Comparison of ENCODE assay signal across 14 cellular contexts in genomic region chr4:137200322-137200721, GRCh38.
"Had no signal": no experiment of that assay in that cellular context is flagged by ENCODE, and none has a peak within 500 bp of the region (broad histone marks: within the 10 kb centered on the region; RNA-seq: fewer than 3 reads in every experiment).

No MANE protein-coding gene starts in this region.

- DNase-seq: activated CD4-positive, alpha-beta T cell treated with anti-CD3 and anti-CD28 coated beads for 4 hours; activated CD8-positive, alpha-beta T cell treated with anti-CD3 and anti-CD28 coated beads for 36 hours; activated effector memory CD4-positive, alpha-beta T cell treated with anti-CD3 and anti-CD28 coated beads, Interleukin-2, amount 50 U/mL, for 16 hours; activated T-cell treated with anti-CD3 and anti-CD28 coated beads, Interleukin-2, amount 50 U/mL, for 4 hours; adrenal gland; dorsolateral prefrontal cortex; left cardiac atrium; midbrain; pancreas; stimulated activated CD4-positive, alpha-beta T cell treated with anti-CD3 and anti-CD28 coated beads, Interleukin-12 subunit alpha, Interleukin-12 subunit beta, amount 100 ng/mL, for 4 hours had no signal

- H3K36me3 Mint-ChIP-seq: activated naive CD4-positive, alpha-beta T cell treated with anti-CD3 and anti-CD28 coated beads, Interleukin-2, amount 50 U/mL, for 24 hours; stimulated activated effector memory CD8-positive, alpha-beta T cell treated with anti-CD3 and anti-CD28 coated beads, Interleukin-12 subunit alpha, Interleukin-12 subunit beta, amount 100 ng/mL, for 72 hours had no signal

- H3K27me3 ChIP-seq: adrenal gland, dorsolateral prefrontal cortex, gastroesophageal sphincter, pancreas had no signal

- H3K36me3 ChIP-seq: adrenal gland, gastroesophageal sphincter, pancreas had no signal

- H3K27me3 Mint-ChIP-seq: activated CD8-positive, alpha-beta T cell treated with anti-CD3 and anti-CD28 coated beads for 36 hours; activated naive CD4-positive, alpha-beta T cell treated with anti-CD3 and anti-CD28 coated beads, Interleukin-2, amount 50 U/mL, for 24 hours had no signal

- H3K4me1 ChIP-seq: adrenal gland, gastroesophageal sphincter, pancreas had no signal

- H3K4me3 Mint-ChIP-seq: activated CD8-positive, alpha-beta T cell treated with anti-CD3 and anti-CD28 coated beads for 36 hours; activated naive CD4-positive, alpha-beta T cell treated with anti-CD3 and anti-CD28 coated beads, Interleukin-2, amount 50 U/mL, for 24 hours; activated T-cell treated with anti-CD3 and anti-CD28 coated beads, Interleukin-2, amount 50 U/mL, for 4 hours; stimulated activated effector memory CD8-positive, alpha-beta T cell treated with anti-CD3 and anti-CD28 coated beads, Interleukin-12 subunit alpha, Interleukin-12 subunit beta, amount 100 ng/mL, for 72 hours had no signal

- H3K27ac ChIP-seq: adrenal gland, dorsolateral prefrontal cortex, gastroesophageal sphincter, pancreas had no signal

- H3K4me1 Mint-ChIP-seq: activated naive CD4-positive, alpha-beta T cell treated with anti-CD3 and anti-CD28 coated beads, Interleukin-2, amount 50 U/mL, for 24 hours; stimulated activated effector memory CD8-positive, alpha-beta T cell treated with anti-CD3 and anti-CD28 coated beads, Interleukin-12 subunit alpha, Interleukin-12 subunit beta, amount 100 ng/mL, for 72 hours had no signal

- H3K4me3 ChIP-seq: adrenal gland, dorsolateral prefrontal cortex, gastroesophageal sphincter, lung, pancreas had no signal

- H3K9me3 ChIP-seq: adrenal gland, gastroesophageal sphincter, pancreas had no signal

- H3K9me3 Mint-ChIP-seq: activated naive CD4-positive, alpha-beta T cell treated with anti-CD3 and anti-CD28 coated beads, Interleukin-2, amount 50 U/mL, for 24 hours; activated T-cell treated with anti-CD3 and anti-CD28 coated beads, Interleukin-2, amount 50 U/mL, for 4 hours had no signal

- ATAC-seq: activated CD8-positive, alpha-beta T cell treated with anti-CD3 and anti-CD28 coated beads for 36 hours; activated T-cell treated with anti-CD3 and anti-CD28 coated beads, Interleukin-2, amount 50 U/mL, for 4 hours; gastroesophageal sphincter; left cardiac atrium; pancreas; stimulated activated effector memory CD8-positive, alpha-beta T cell treated with anti-CD3 and anti-CD28 coated beads, Interleukin-12 subunit alpha, Interleukin-12 subunit beta, amount 100 ng/mL, for 72 hours had no signal

- H3K27ac Mint-ChIP-seq: activated CD8-positive, alpha-beta T cell treated with anti-CD3 and anti-CD28 coated beads for 36 hours; activated naive CD4-positive, alpha-beta T cell treated with anti-CD3 and anti-CD28 coated beads, Interleukin-2, amount 50 U/mL, for 24 hours; stimulated activated effector memory CD8-positive, alpha-beta T cell treated with anti-CD3 and anti-CD28 coated beads, Interleukin-12 subunit alpha, Interleukin-12 subunit beta, amount 100 ng/mL, for 72 hours had no signal
